ENCODE assay signal across 25 cellular contexts in the genomic region with DNA sequence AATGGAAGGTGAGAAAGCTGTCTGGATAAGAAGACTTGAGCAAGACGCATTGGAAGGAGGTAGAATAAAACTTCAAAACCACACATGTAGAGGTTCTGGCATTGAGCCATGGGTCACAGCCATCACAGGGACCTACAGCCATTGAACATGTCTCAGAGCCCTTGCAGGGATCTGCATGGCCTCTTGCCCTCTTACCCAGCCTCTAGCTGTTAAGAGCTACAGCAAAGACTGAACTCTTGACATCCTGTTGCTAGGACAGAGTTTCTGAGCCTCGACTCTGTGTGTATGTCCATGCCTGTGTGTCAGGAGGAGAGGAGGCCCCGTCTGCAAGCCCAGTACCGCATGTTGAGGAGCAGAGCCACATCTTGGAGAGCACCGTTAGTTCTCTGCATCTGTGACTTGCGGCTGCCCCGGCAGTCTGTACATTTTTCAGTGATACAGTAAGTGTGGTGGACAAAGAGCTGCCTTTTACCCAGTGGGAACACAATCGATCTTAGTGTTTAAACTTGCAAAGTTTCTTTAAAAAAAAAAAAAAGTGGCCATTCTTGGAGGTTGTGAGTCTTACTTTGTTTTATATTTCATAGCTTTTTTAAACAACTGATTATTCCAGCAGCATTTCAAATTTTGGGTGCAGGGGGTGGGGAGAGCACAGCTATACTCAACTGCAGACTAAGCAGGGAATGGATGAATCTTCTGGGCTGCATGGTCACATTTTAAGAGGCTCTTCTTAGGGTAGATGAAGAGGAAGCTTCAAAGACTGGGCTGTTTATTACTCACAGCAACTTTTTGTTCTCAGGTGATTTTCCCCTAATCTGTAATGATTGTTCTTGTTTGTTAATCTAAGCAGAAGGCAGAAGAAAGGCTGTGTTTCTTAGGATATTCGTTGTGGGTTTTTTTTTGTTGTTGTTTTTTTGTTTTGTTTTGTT.
DNase-seq lines count a peak whose midpoint lies in the region; ATAC-seq, FAIRE-seq and TF ChIP-seq lines count a peak whose summit lies in the region.
"Had no signal": no experiment of that assay in that cellular context is flagged by ENCODE, and none has a peak within 500 bp of the region (broad histone marks: within the 10 kb centered on the region; RNA-seq: fewer than 3 reads in every experiment).

No MANE protein-coding gene starts in this region.

- no peak overlapping the region for H3K9ac ChIP-seq in K562 (ENCODE audit: insufficient read depth in 1 of 2, low read depth in 2 of 2, low read length in 2 of 2)

- no peak overlapping the region for H2AFZ ChIP-seq in K562 (ENCODE audit: low read depth, low read length)

- no peaks in the 10 kb centered on the region for H3K4me1 ChIP-seq in right atrium auricular region
- H3K4me1 ChIP-seq in K562 (replicated peaks in 1 of 2; ENCODE audit: control insufficient read depth in 2 of 2, insufficient read depth in 2 of 2, low read length in 2 of 2): no peaks in the 10 kb centered on the region
- H3K4me1 ChIP-seq in left lung: no peaks in the 10 kb centered on the region

- no peak for TF ChIP-seq RAD21 in K562 (CRISPR knock-in tag; conservative IDR thresholded peaks at IDR 0.05 in 1 of 2, IDR thresholded peaks at IDR 0.05 in 1 of 2)

- no peak overlapping the region for H3K27ac ChIP-seq in right atrium auricular region
- H3K27ac ChIP-seq in K562 (ENCODE audit: extremely low read depth, low read depth, low read length): no peak overlapping the region
- no peak overlapping the region for H3K27ac ChIP-seq in left lung
- H3K27ac ChIP-seq: 22Rv1, C4-2B had no signal

- peaks cover 6% of the 10 kb centered on the region for H3K36me3 Mint-ChIP-seq in MCF 10A (ENCODE audit: insufficient read depth, unreplicated experiment)

- no peaks in the 10 kb centered on the region for H3K9me1 ChIP-seq in K562 (ENCODE audit: control insufficient read depth, insufficient read depth, low read length)

- H3K27me3 ChIP-seq in right atrium auricular region: no peaks in the 10 kb centered on the region
- H3K27me3 ChIP-seq in K562 (ENCODE audit: control insufficient read depth in 2 of 2, insufficient read depth in 2 of 2, low read length in 2 of 2): peaks cover 14 to 17% of the 10 kb centered on the region in 2 experiments; a peak in 4 of 5 replicates
- no peaks in the 10 kb centered on the region for H3K27me3 ChIP-seq in left lung

- H3K9me3 Mint-ChIP-seq in MCF 10A (ENCODE audit: unreplicated experiment): no peaks in the 10 kb centered on the region

- no peak overlapping the region for H3K4me3 Mint-ChIP-seq in MCF 10A (ENCODE audit: unreplicated experiment)
- H3K4me3 Mint-ChIP-seq: CD8-positive, alpha-beta memory T cell had no signal

- no peak for FAIRE-seq in K562 (lab: Jason Lieb, UNC)
- FAIRE-seq: G401.6, GM18507, GM19239, H54 had no signal

- peaks cover 33% of the 10 kb centered on the region for H3K27me3 Mint-ChIP-seq in MCF 10A (ENCODE audit: insufficient read depth, unreplicated experiment)

- POLR2A ChIA-PET in K562 (lab: Yijun Ruan, JAX) (interaction anchor here (0.6 to 0.8 kb wide), 2 partner anchors 11 to 55 kb away, joined by 4 read pairs; no protein-coding TSS in a partner anchor), MCF 10A (lab: Yijun Ruan, JAX) (interaction anchor here (0.6 to 1.3 kb wide), 3 partner anchors 8 to 276 kb away, joined by 3 to 4 read pairs (median 3); no protein-coding TSS in a partner anchor)

- peak; percentile 10 for ATAC-seq in left ventricle myocardium superior
- peak; percentile 57 for ATAC-seq in K562
- no peak for ATAC-seq in HG03039 (IDR thresholded peaks at IDR 0.05; ENCODE audit: unreplicated experiment)
- ATAC-seq in GM21447 (IDR thresholded peaks at IDR 0.05; ENCODE audit: unreplicated experiment): no peak
- ATAC-seq in left lung: no peak
- ATAC-seq: Panc1 had no signal

- WGBS in K562 (ENCODE audit: insufficient coverage, low coverage, missing lambda C conversion rate): 7% methylated on average over 9 of the region's 9 CpGs

- H3K4me1 Mint-ChIP-seq in MCF 10A (ENCODE audit: insufficient read depth, unreplicated experiment): no peaks in the 10 kb centered on the region
- H3K4me1 Mint-ChIP-seq: CD8-positive, alpha-beta memory T cell had no signal

- no peaks in the 10 kb centered on the region for H3K79me2 ChIP-seq in K562 (ENCODE audit: control insufficient read depth, insufficient read depth, low read length)

- DNase-seq in left ventricle myocardium superior: no peak
- DNase-seq in right atrium auricular region (ENCODE audit: low spot score): no peak
- DNase-seq in K562 (ENCODE audit: extremely low read depth in 1 of 4, low spot score in 3 of 4): no peak
- DNase-seq in foreskin fibroblast: peak; percentile 55 to 79
- no peak for DNase-seq in MCF 10A (ENCODE audit: unreplicated experiment)
- DNase-seq in left lung: no peak
- DNase-seq: ACHN; AML-193; CD8-positive, alpha-beta memory T cell; KG1; NCI-H1092 treated with DMSO at 0.1 percent for 48 hours; NCI-H146; NCI-H2029; NCI-H2227 treated with DMSO at 0.1 percent for 48 hours; NCI-H510A treated with DMSO at 0.1 percent for 48 hours; NCI-H748 treated with DMSO at 0.1 percent for 48 hours had no signal

- no TSS peak for BruUV-seq in K562 (replicated peaks; lab: Mats Ljungman, UMichigan)
- BruUV-seq in MCF 10A (replicated peaks; lab: Mats Ljungman, UMichigan): no TSS peak

- no peak overlapping the region for H3K4me3 ChIP-seq in right atrium auricular region
- H3K4me3 ChIP-seq in K562: no peak overlapping the region
- H3K4me3 ChIP-seq in foreskin fibroblast (ENCODE audit: low read depth in 1 of 2, low read length in 2 of 2): no peak overlapping the region
- no peak overlapping the region for H3K4me3 ChIP-seq in left lung

- no peaks in the 10 kb centered on the region for H4K20me1 ChIP-seq in K562 (replicated peaks; ENCODE audit: control insufficient read depth, insufficient read depth, low read length)

- no peak overlapping the region for H3K27ac Mint-ChIP-seq in MCF 10A (ENCODE audit: low read depth, unreplicated experiment)
- H3K27ac Mint-ChIP-seq: CD8-positive, alpha-beta memory T cell had no signal

- no peak for TF ChIP-seq CTCF in right atrium auricular region (IDR thresholded peaks at IDR 0.05)
- TF ChIP-seq CTCF in K562 (IDR thresholded peaks at IDR 0.05 in 2 of 3, conservative IDR thresholded peaks at IDR 0.05 in 1 of 3; ENCODE audit: insufficient read depth in 2 of 3, low read depth in 1 of 3, low read length in 3 of 3): no peak
- no peak for TF ChIP-seq CTCF in foreskin fibroblast (IDR thresholded peaks at IDR 0.05; ENCODE audit: low read depth, low read length)
- TF ChIP-seq CTCF in MCF 10A (IDR thresholded peaks at IDR 0.05; ENCODE audit: unreplicated experiment): no peak
- TF ChIP-seq CTCF in left lung (IDR thresholded peaks at IDR 0.05): no peak

- in situ Hi-C loops in K562 (cut with MboI): no loop called here

- H3K4me2 ChIP-seq in K562 (ENCODE audit: insufficient read depth, low read length): no peak overlapping the region

- no peaks in the 10 kb centered on the region for H3K9me3 ChIP-seq in right atrium auricular region
- H3K9me3 ChIP-seq in K562 (replicated peaks; ENCODE audit: control insufficient read depth, insufficient read depth, low read depth, low read length): no peaks in the 10 kb centered on the region
- peaks cover 0 to 3% of the 10 kb centered on the region in 2 donors for H3K9me3 ChIP-seq in left lung

- no peak for TF ChIP-seq POLR2A in K562 (conservative IDR thresholded peaks at IDR 0.05)

- no peaks in the 10 kb centered on the region for H3K36me3 ChIP-seq in right atrium auricular region
- no peaks in the 10 kb centered on the region for H3K36me3 ChIP-seq in K562 (ENCODE audit: control insufficient read depth, insufficient read depth, low read length)
- H3K36me3 ChIP-seq in left lung: peaks cover 0 to 4% of the 10 kb centered on the region in 2 donors

- CTCF ChIA-PET in K562 (lab: Yijun Ruan, JAX; ENCODE audit: low intra/inter-chr PET ratio): no interaction called here
- CTCF ChIA-PET in MCF 10A (lab: Yijun Ruan, JAX): interaction anchor here (0.6 to 1.6 kb wide), 5 partner anchors 10 to 328 kb away, joined by 3 to 8 read pairs (median 4); no protein-coding TSS in a partner anchor

- intact Hi-C loops in left ventricle myocardium superior (cut with micrococcal nuclease): no loop called here
- intact Hi-C loops in K562 (cut with micrococcal nuclease): no loop called here
- intact Hi-C loops in MCF 10A (cut with micrococcal nuclease): no loop called here
- intact Hi-C loops in left lung (cut with DNase I): no loop called here

- TF ChIP-seq EP300 in K562 (IDR thresholded peaks at IDR 0.05; ENCODE audit: low read length): no peak

TF ChIP-seq in K562, 482 proteins besides CTCF, POLR2A, EP300 and RAD21:
- TF ChIP-seq NFIC (IDR thresholded peaks at IDR 0.05) (peak; percentile 59), CXXC5 (CRISPR knock-in tag; IDR thresholded peaks at IDR 0.05) (no peak)

Comparison
In these comparisons a context has a peak if more than half of its experiments do, and no peak if none do; other contexts are left out.
1. ATAC-seq: peak in left ventricle myocardium superior (single experiment) and K562 (single experiment); none in HG03039 (single experiment), GM21447 (single experiment) and left lung (single experiment).
2. DNase-seq: peak in foreskin fibroblast (2 of 2); none in left ventricle myocardium superior (single experiment), right atrium auricular region (single experiment), K562 (0 of 4), MCF 10A (single experiment) and left lung (0 of 2).